In the genomic region with DNA sequence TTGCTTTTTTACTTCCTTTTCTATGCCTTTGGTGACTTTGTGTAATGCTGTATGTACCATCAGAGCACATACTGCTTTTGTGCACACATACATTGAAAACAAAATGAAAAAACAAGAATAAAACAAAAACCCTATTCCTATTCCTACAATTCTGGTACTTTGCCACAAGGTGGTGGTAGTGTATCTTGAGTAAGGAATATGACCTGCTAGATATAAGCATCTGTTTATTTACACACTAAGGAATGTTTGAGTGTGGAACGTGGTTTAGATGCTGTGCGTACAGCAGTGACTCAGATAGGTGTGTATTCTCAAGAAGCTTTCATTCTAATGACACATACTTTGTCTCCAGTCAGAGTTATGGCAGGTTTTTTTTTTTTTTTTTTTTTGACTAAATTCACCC, we compare ENCODE assay signal across 8 cellular contexts.
A peak's percentile ranks its signal among the peaks of the same experiment; 100 is the strongest.
DNase-seq lines count a peak whose midpoint lies in the region; ATAC-seq and TF ChIP-seq lines count a peak whose summit lies in the region.

No MANE protein-coding gene starts in this region.

- peaks cover 13% of the 10 kb centered on the region; the same call in 1 of the 2 replicates for H3K9me3 ChIP-seq in Karpas-422 (ENCODE audit: low read length)
- no peaks in the 10 kb centered on the region for H3K9me3 ChIP-seq in naive thymus-derived CD4-positive, alpha-beta T cell (ENCODE audit: control insufficient read depth in 2 of 3, low read length in 3 of 3)

- peak; percentile 45 for ATAC-seq in naive thymus-derived CD4-positive, alpha-beta T cell
- no peak for ATAC-seq in HG02973 (IDR thresholded peaks at IDR 0.05; ENCODE audit: unreplicated experiment)

- peak in 2 of 3 experiments; percentile 2 to 40 for DNase-seq in NCI-H1417 (lab: John Stamatoyannopoulos, UW)
- DNase-seq in NCI-H1417 treated with DMSO at 0.1 percent for 48 hours (lab: John Stamatoyannopoulos, UW): no peak
- peak; percentile 52 for DNase-seq in Karpas-422
- peak; percentile 14 for DNase-seq in astrocyte of the spinal cord (ENCODE audit: low read depth, low spot score)
- DNase-seq in naive thymus-derived CD4-positive, alpha-beta T cell: peak in 5 of 9 donors; percentile 7 to 26 (median 12)
- no peak for DNase-seq in effector CD8-positive, alpha-beta T cell (lab: John Stamatoyannopoulos, UW)
- DNase-seq in AG08396 (ENCODE audit: low spot score): no peak

- H3K27me3 Mint-ChIP-seq in naive thymus-derived CD4-positive, alpha-beta T cell: no peaks in the 10 kb centered on the region

- no peak overlapping the region for H3K4me2 ChIP-seq in Karpas-422 (ENCODE audit: low read depth, low read length, poor library complexity, severe bottlenecking)

- H3K4me1 Mint-ChIP-seq in naive thymus-derived CD4-positive, alpha-beta T cell: peaks cover 0 to 8% (median 0%) of the 10 kb centered on the region in 7 donors

- peaks cover 0 to 4% (median 2%) of the 10 kb centered on the region in 5 donors for H3K36me3 Mint-ChIP-seq in naive thymus-derived CD4-positive, alpha-beta T cell

- H3K9me2 ChIP-seq in Karpas-422 (replicated peaks; ENCODE audit: insufficient read depth, low read length): no peaks in the 10 kb centered on the region

- H3K36me3 ChIP-seq in Karpas-422 (ENCODE audit: insufficient read depth, low read length): no peaks in the 10 kb centered on the region
- H3K36me3 ChIP-seq in naive thymus-derived CD4-positive, alpha-beta T cell (ENCODE audit: control insufficient read depth in 2 of 3, insufficient read depth in 3 of 3, low read length in 3 of 3): no peaks in the 10 kb centered on the region

- intact Hi-C loops in naive thymus-derived CD4-positive, alpha-beta T cell (cut with micrococcal nuclease): loop anchor here (1.0 to 10.0 kb wide), 8 partner anchors 37 to 1819 kb away; no protein-coding TSS in a partner anchor

- H3K4me3 Mint-ChIP-seq in naive thymus-derived CD4-positive, alpha-beta T cell: no peak overlapping the region

- H3K4me3 ChIP-seq in Karpas-422 (ENCODE audit: low read length): no peak overlapping the region
- no peak overlapping the region for H3K4me3 ChIP-seq in astrocyte of the spinal cord (ENCODE audit: low read depth, low read length)
- H3K4me3 ChIP-seq in naive thymus-derived CD4-positive, alpha-beta T cell (ENCODE audit: low read length): no peak overlapping the region

- no peak overlapping the region for H3K9ac ChIP-seq in Karpas-422 (ENCODE audit: low read length)

- CTCF ChIA-PET in naive thymus-derived CD4-positive, alpha-beta T cell (lab: Charles Lee): interaction anchor here (1.1 to 2.4 kb wide), 4 partner anchors 29 to 67 kb away, joined by 3 to 10 read pairs (median 4); no protein-coding TSS in a partner anchor

- peak; percentile 19 for TF ChIP-seq CTCF in astrocyte of the spinal cord (IDR thresholded peaks at IDR 0.05; ENCODE audit: low read depth, low read length)

- no peak overlapping the region for H2AFZ ChIP-seq in Karpas-422 (ENCODE audit: low read length)

- H3K4me1 ChIP-seq in Karpas-422 (ENCODE audit: low read length): no peaks in the 10 kb centered on the region
- no peaks in the 10 kb centered on the region for H3K4me1 ChIP-seq in naive thymus-derived CD4-positive, alpha-beta T cell (ENCODE audit: control insufficient read depth in 2 of 2, insufficient read depth in 2 of 2, low read length in 2 of 2)

- no peaks in the 10 kb centered on the region for H3K27me3 ChIP-seq in Karpas-422 (ENCODE audit: low read length)
- H3K27me3 ChIP-seq in naive thymus-derived CD4-positive, alpha-beta T cell (ENCODE audit: control insufficient read depth in 2 of 2, insufficient read depth in 2 of 2, low read length in 2 of 2): no peaks in the 10 kb centered on the region

- no peak overlapping the region for H3K27ac ChIP-seq in Karpas-422 (ENCODE audit: low read length)
- H3K27ac ChIP-seq in naive thymus-derived CD4-positive, alpha-beta T cell (ENCODE audit: low read depth, low read length): no peak overlapping the region

- in situ Hi-C loops in astrocyte of the spinal cord (cut with HindIII; ENCODE audit: low sequenced_read_pairs): no loop called here

- no peaks in the 10 kb centered on the region for H4K20me1 ChIP-seq in Karpas-422 (ENCODE audit: insufficient read depth, low read depth, low read length)

- no peak overlapping the region for H3K27ac Mint-ChIP-seq in naive thymus-derived CD4-positive, alpha-beta T cell

- no peaks in the 10 kb centered on the region for H3K79me2 ChIP-seq in Karpas-422 (ENCODE audit: low read length)

- POLR2A ChIA-PET in naive thymus-derived CD4-positive, alpha-beta T cell (lab: Charles Lee): no interaction called here

- peaks cover 0 to 20% (median 2%) of the 10 kb centered on the region in 11 donors for H3K9me3 Mint-ChIP-seq in naive thymus-derived CD4-positive, alpha-beta T cell

Comparison
In these comparisons a context has a peak if more than half of its experiments do, and no peak if none do; other contexts are left out.
1. DNase-seq: peak in NCI-H1417 (2 of 3), Karpas-422 (single experiment), astrocyte of the spinal cord (single experiment) and naive thymus-derived CD4-positive, alpha-beta T cell (5 of 9); none in NCI-H1417 treated with DMSO at 0.1 percent for 48 hours (single experiment), effector CD8-positive, alpha-beta T cell (single experiment) and AG08396 (single experiment).